ENCODE assay signal across 1 cellular context in the genomic region with DNA sequence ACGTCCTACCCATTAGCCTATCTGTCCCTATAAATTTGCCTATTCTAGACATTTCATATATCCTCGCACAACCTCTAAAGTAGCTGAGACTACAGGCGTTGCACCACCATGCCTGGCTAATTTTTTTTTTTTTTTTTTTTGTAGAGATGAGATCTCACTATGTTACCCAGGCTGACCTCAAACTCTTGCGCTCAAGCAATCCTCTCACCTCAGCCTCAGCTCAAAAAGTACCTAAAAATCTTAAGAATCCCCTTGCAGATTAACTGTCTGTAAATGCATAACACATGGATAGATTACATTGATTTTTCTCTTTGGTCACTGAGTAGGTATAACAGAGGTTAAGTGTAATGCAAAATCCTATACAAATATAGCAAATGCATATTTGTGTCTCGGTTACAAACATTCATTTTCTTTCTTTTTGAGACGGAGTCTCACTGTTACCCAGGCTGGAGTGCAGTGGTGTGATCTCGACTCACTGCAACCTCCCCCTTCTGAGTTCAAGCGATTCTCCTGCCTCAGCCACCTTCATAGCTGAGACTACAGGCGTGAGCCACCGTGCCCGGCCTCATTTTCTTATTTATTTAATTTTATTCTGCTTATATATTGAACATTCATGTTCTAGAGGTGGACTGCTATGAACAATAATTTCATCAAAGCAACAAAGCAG.
TF ChIP-seq lines count a peak whose summit lies in the region.

No MANE protein-coding gene starts in this region.

TF ChIP-seq in GM23338, 12 proteins besides CTCF, POLR2A, EP300 and RAD21 (continued from another document):
- TF ChIP-seq, protein P1, sequence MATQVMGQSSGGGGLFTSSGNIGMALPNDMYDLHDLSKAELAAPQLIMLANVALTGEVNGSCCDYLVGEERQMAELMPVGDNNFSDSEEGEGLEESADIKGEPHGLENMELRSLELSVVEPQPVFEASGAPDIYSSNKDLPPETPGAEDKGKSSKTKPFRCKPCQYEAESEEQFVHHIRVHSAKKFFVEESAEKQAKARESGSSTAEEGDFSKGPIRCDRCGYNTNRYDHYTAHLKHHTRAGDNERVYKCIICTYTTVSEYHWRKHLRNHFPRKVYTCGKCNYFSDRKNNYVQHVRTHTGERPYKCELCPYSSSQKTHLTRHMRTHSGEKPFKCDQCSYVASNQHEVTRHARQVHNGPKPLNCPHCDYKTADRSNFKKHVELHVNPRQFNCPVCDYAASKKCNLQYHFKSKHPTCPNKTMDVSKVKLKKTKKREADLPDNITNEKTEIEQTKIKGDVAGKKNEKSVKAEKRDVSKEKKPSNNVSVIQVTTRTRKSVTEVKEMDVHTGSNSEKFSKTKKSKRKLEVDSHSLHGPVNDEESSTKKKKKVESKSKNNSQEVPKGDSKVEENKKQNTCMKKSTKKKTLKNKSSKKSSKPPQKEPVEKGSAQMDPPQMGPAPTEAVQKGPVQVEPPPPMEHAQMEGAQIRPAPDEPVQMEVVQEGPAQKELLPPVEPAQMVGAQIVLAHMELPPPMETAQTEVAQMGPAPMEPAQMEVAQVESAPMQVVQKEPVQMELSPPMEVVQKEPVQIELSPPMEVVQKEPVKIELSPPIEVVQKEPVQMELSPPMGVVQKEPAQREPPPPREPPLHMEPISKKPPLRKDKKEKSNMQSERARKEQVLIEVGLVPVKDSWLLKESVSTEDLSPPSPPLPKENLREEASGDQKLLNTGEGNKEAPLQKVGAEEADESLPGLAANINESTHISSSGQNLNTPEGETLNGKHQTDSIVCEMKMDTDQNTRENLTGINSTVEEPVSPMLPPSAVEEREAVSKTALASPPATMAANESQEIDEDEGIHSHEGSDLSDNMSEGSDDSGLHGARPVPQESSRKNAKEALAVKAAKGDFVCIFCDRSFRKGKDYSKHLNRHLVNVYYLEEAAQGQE (IDR thresholded peaks at IDR 0.05; ENCODE audit: unreplicated experiment): no peak
